1 cellular context compared by ENCODE assay signal in the genomic region with DNA sequence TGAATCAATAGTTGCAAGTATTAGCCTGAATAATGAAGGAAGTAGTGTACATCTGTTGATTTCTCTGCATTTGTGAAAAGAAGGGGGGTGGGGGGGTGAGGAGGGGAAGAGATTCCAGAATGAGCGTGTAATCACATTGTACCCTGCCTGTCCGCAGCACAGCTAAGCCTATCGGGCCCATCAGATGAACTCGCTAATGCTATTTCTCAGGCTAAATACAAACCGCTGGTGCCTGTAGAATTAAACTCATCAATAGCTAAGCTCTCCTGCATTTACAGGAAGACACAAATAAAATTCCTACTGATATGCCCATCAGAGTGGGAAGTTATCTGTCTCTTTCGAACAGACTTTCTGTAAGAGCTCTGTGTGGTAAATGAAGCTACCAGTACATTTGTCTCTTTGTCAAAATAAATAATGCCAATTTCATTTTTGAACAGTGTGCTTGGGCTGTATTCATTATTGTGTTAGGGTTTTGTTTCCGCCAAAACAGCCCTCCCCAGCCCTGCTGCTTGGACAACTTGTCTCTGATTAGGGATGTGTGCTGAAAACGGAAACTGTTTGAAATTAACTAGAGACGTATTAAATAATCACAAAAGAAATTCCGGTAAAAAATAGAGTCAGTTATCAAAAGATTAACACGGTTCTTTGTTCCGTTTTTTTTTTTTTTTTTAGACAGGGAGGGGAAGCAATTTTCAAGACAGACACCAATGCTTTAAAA.
TF ChIP-seq lines count a peak whose summit lies in the region.

No MANE protein-coding gene starts in this region.

TF ChIP-seq in HepG2, 621 proteins besides CTCF, POLR2A, EP300 and RAD21 (continued from another document):
- TF ChIP-seq, protein P1, sequence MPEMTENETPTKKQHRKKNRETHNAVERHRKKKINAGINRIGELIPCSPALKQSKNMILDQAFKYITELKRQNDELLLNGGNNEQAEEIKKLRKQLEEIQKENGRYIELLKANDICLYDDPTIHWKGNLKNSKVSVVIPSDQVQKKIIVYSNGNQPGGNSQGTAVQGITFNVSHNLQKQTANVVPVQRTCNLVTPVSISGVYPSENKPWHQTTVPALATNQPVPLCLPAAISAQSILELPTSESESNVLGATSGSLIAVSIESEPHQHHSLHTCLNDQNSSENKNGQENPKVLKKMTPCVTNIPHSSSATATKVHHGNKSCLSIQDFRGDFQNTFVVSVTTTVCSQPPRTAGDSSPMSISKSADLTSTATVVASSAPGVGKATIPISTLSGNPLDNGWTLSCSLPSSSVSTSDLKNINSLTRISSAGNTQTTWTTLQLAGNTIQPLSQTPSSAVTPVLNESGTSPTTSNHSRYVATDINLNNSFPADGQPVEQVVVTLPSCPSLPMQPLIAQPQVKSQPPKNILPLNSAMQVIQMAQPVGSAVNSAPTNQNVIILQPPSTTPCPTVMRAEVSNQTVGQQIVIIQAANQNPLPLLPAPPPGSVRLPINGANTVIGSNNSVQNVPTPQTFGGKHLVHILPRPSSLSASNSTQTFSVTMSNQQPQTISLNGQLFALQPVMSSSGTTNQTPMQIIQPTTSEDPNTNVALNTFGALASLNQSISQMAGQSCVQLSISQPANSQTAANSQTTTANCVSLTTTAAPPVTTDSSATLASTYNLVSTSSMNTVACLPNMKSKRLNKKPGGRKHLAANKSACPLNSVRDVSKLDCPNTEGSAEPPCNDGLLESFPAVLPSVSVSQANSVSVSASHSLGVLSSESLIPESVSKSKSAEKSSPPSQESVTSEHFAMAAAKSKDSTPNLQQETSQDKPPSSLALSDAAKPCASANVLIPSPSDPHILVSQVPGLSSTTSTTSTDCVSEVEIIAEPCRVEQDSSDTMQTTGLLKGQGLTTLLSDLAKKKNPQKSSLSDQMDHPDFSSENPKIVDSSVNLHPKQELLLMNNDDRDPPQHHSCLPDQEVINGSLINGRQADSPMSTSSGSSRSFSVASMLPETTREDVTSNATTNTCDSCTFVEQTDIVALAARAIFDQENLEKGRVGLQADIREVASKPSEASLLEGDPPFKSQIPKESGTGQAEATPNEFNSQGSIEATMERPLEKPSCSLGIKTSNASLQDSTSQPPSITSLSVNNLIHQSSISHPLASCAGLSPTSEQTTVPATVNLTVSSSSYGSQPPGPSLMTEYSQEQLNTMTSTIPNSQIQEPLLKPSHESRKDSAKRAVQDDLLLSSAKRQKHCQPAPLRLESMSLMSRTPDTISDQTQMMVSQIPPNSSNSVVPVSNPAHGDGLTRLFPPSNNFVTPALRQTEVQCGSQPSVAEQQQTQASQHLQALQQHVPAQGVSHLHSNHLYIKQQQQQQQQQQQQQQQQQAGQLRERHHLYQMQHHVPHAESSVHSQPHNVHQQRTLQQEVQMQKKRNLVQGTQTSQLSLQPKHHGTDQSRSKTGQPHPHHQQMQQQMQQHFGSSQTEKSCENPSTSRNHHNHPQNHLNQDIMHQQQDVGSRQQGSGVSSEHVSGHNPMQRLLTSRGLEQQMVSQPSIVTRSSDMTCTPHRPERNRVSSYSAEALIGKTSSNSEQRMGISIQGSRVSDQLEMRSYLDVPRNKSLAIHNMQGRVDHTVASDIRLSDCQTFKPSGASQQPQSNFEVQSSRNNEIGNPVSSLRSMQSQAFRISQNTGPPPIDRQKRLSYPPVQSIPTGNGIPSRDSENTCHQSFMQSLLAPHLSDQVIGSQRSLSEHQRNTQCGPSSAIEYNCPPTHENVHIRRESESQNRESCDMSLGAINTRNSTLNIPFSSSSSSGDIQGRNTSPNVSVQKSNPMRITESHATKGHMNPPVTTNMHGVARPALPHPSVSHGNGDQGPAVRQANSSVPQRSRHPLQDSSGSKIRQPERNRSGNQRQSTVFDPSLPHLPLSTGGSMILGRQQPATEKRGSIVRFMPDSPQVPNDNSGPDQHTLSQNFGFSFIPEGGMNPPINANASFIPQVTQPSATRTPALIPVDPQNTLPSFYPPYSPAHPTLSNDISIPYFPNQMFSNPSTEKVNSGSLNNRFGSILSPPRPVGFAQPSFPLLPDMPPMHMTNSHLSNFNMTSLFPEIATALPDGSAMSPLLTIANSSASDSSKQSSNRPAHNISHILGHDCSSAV (CRISPR knock-in tag; IDR thresholded peaks at IDR 0.05; ENCODE audit: borderline replicate concordance) = no peak
- no peak for TF ChIP-seq SRY (CRISPR knock-in tag; IDR thresholded peaks at IDR 0.05)
- no peak for TF ChIP-seq ZFP41 (CRISPR knock-in tag; IDR thresholded peaks at IDR 0.05; ENCODE audit: borderline replicate concordance)
- TF ChIP-seq, protein P2, sequence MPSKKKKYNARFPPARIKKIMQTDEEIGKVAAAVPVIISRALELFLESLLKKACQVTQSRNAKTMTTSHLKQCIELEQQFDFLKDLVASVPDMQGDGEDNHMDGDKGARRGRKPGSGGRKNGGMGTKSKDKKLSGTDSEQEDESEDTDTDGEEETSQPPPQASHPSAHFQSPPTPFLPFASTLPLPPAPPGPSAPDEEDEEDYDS (CRISPR knock-in tag; IDR thresholded peaks at IDR 0.05) = no peak
- TF ChIP-seq CENPX (CRISPR knock-in tag; IDR thresholded peaks at IDR 0.05) = no peak
- no peak for TF ChIP-seq ZNF317 (CRISPR knock-in tag; IDR thresholded peaks at IDR 0.05)
- no peak for TF ChIP-seq ZNF354B (CRISPR knock-in tag; IDR thresholded peaks at IDR 0.05)
- TF ChIP-seq SMAD9 (CRISPR knock-in tag; IDR thresholded peaks at IDR 0.05) = no peak
- no peak for TF ChIP-seq ZBTB1 (CRISPR knock-in tag; IDR thresholded peaks at IDR 0.05; ENCODE audit: borderline replicate concordance)
- TF ChIP-seq IKZF4 (CRISPR knock-in tag; IDR thresholded peaks at IDR 0.05; ENCODE audit: borderline replicate concordance, low read depth, not compliant biosample characterization) = no peak
- TF ChIP-seq, protein P3, sequence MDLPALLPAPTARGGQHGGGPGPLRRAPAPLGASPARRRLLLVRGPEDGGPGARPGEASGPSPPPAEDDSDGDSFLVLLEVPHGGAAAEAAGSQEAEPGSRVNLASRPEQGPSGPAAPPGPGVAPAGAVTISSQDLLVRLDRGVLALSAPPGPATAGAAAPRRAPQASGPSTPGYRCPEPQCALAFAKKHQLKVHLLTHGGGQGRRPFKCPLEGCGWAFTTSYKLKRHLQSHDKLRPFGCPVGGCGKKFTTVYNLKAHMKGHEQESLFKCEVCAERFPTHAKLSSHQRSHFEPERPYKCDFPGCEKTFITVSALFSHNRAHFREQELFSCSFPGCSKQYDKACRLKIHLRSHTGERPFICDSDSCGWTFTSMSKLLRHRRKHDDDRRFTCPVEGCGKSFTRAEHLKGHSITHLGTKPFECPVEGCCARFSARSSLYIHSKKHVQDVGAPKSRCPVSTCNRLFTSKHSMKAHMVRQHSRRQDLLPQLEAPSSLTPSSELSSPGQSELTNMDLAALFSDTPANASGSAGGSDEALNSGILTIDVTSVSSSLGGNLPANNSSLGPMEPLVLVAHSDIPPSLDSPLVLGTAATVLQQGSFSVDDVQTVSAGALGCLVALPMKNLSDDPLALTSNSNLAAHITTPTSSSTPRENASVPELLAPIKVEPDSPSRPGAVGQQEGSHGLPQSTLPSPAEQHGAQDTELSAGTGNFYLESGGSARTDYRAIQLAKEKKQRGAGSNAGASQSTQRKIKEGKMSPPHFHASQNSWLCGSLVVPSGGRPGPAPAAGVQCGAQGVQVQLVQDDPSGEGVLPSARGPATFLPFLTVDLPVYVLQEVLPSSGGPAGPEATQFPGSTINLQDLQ (CRISPR knock-in tag; IDR thresholded peaks at IDR 0.05) = no peak
- no peak for TF ChIP-seq FOXM1 (CRISPR knock-in tag; IDR thresholded peaks at IDR 0.05)
- no peak for TF ChIP-seq ZNF556 (CRISPR knock-in tag; IDR thresholded peaks at IDR 0.05; ENCODE audit: borderline replicate concordance)
